Comparison of ENCODE assay signal across 1 cellular context in the genomic region with DNA sequence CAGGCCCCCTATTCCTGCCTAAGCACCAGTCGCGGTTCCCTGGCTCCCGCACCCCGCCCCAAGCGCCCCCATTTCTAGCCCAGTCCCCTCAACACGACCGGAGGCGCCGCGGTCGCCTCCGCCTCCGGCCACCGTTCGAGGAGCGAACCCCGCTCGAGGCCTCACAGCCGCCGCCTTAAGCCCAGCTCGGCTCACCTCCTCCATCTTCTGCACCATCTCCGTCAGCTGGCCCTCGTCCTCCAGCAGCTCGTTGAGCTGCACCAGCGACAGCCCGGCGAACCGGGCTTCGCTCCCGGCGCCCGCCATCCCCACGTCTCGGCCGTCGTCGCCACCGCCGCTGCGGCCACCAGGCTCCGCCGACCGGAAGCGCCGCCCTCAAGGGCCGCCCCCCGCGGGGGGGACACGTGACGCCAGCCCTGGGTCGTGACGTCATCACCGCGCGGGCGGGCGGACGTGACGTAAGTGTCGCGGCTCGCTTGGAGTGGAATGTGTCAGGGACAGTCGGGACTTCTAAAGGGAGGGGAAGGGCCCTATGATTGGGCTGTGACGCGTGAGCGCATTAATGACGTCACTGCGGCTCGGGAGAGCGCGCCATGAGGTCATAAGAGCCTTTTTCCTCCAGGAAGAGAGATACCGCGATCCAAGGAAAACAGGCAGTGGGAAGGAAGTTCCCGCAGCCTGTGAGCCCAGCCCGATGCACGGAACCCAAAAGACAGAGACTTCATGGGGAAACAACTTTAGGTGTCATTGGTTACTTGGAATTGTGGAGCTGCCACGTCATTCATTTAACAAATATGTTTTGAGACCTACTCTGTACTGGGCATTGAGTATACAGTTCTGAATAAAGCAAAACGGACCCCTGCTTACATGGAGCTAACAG.
TF ChIP-seq lines count a peak whose summit lies in the region.

TSS of gene VPS37B (minus strand) at position 368 of the 880 bp plus-strand sequence. CDS start at position 306, 62 bp downstream.

TF ChIP-seq in GM12878, 131 proteins besides CTCF, POLR2A, EP300 and RAD21 (continued from another document and continues in another):
- 0 out of 4 replicates have a peak, but pooled peaks of 1 of the 2 experiments have one; percentile 21 for TF ChIP-seq SRF (IDR thresholded peaks at IDR 0.05; ENCODE audit: low read depth in 2 of 2, low read length in 2 of 2)
- TF ChIP-seq TCF3 (IDR thresholded peaks at IDR 0.05; ENCODE audit: borderline replicate concordance, insufficient read depth, low read depth, low read length) = 0 out of 2 replicates have a peak, but pooled peaks have one; percentile 36
- TF ChIP-seq, protein P1, sequence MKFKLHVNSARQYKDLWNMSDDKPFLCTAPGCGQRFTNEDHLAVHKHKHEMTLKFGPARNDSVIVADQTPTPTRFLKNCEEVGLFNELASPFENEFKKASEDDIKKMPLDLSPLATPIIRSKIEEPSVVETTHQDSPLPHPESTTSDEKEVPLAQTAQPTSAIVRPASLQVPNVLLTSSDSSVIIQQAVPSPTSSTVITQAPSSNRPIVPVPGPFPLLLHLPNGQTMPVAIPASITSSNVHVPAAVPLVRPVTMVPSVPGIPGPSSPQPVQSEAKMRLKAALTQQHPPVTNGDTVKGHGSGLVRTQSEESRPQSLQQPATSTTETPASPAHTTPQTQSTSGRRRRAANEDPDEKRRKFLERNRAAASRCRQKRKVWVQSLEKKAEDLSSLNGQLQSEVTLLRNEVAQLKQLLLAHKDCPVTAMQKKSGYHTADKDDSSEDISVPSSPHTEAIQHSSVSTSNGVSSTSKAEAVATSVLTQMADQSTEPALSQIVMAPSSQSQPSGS (IDR thresholded peaks at IDR 0.05; ENCODE audit: low read length) = peak; percentile 98
- TF ChIP-seq SIX5 (IDR thresholded peaks at IDR 0.05; ENCODE audit: low read depth, low read length, severe bottlenecking) = no peak
- TF ChIP-seq TCF7 (IDR thresholded peaks at IDR 0.05; ENCODE audit: borderline replicate concordance) = no peak
- peak; percentile 73; the same call in 1 of the 2 replicates for TF ChIP-seq ZNF207 (IDR thresholded peaks at IDR 0.05; ENCODE audit: borderline replicate concordance)
- TF ChIP-seq TCF12 (IDR thresholded peaks at IDR 0.05; ENCODE audit: low read depth, low read length) = 0 out of 2 replicates have a peak, but pooled peaks have one; percentile 59
- TF ChIP-seq RUNX3 (IDR thresholded peaks at IDR 0.05; ENCODE audit: low read length) = peak; percentile 70
- TF ChIP-seq NR2C2 (IDR thresholded peaks at IDR 0.05; ENCODE audit: borderline replicate concordance, control insufficient read depth, insufficient read length, low read depth) = no peak
- TF ChIP-seq MTA2 (IDR thresholded peaks at IDR 0.05; ENCODE audit: low read depth) = 0 out of 2 replicates have a peak, but pooled peaks have one; percentile 35
- peak; percentile 23 for TF ChIP-seq SP1 (IDR thresholded peaks at IDR 0.05; ENCODE audit: low read depth, low read length)
- TF ChIP-seq CBX3 (IDR thresholded peaks at IDR 0.05; ENCODE audit: borderline replicate concordance, low read depth) = no peak
- TF ChIP-seq NR2C1 (IDR thresholded peaks at IDR 0.05) = no peak
- peak; percentile 97 for TF ChIP-seq LARP7 (IDR thresholded peaks at IDR 0.05)
- TF ChIP-seq PAX8 (IDR thresholded peaks at IDR 0.05) = no peak
- TF ChIP-seq TAF1 (IDR thresholded peaks at IDR 0.05; ENCODE audit: borderline replicate concordance, low read depth, low read length) = peak; percentile 73; the same call in 1 of the 2 replicates
- peak; percentile 96 for TF ChIP-seq USF1 (IDR thresholded peaks at IDR 0.05; ENCODE audit: borderline replicate concordance, extremely low read length, insufficient read depth, low read depth, low read length)
- TF ChIP-seq TARDBP (IDR thresholded peaks at IDR 0.05; ENCODE audit: borderline replicate concordance) = no peak
- peak; percentile 85 to 95; a peak in 3 of 4 replicates for TF ChIP-seq BHLHE40 (IDR thresholded peaks at IDR 0.05; ENCODE audit: borderline replicate concordance in 1 of 2, low read depth in 2 of 2, low read length in 1 of 2)
- TF ChIP-seq FOXK2 (IDR thresholded peaks at IDR 0.05) = no peak
- TF ChIP-seq SMARCA5 (IDR thresholded peaks at IDR 0.05) = peak; percentile 95
- no peak for TF ChIP-seq NFXL1 (IDR thresholded peaks at IDR 0.05; ENCODE audit: borderline replicate concordance)
- TF ChIP-seq CREM (IDR thresholded peaks at IDR 0.05; ENCODE audit: low read depth) = peak; percentile 100
- no peak for TF ChIP-seq HDAC6 (IDR thresholded peaks at IDR 0.05; ENCODE audit: unreplicated experiment)
- TF ChIP-seq PBX3 (IDR thresholded peaks at IDR 0.05; ENCODE audit: insufficient replicate concordance, low read depth, low read length) = no peak
- TF ChIP-seq ZNF217 (IDR thresholded peaks at IDR 0.05) = peak; percentile 91
- no peak for TF ChIP-seq ETV6 (conservative IDR thresholded peaks at IDR 0.05 in 1 of 2, IDR thresholded peaks at IDR 0.05 in 1 of 2; ENCODE audit: borderline replicate concordance in 1 of 2, low read depth in 1 of 2)
- TF ChIP-seq RB1 (IDR thresholded peaks at IDR 0.05; ENCODE audit: borderline replicate concordance) = peak; percentile 96; the same call in 1 of the 2 replicates
- TF ChIP-seq BCL11A (IDR thresholded peaks at IDR 0.05; ENCODE audit: low read depth, low read length) = no peak
- no peak; the same call in 1 of the 2 replicates for TF ChIP-seq RFX5 (IDR thresholded peaks at IDR 0.05; ENCODE audit: low read depth, low read length)
- TF ChIP-seq, protein P2, sequence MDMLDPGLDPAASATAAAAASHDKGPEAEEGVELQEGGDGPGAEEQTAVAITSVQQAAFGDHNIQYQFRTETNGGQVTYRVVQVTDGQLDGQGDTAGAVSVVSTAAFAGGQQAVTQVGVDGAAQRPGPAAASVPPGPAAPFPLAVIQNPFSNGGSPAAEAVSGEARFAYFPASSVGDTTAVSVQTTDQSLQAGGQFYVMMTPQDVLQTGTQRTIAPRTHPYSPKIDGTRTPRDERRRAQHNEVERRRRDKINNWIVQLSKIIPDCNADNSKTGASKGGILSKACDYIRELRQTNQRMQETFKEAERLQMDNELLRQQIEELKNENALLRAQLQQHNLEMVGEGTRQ (IDR thresholded peaks at IDR 0.05; ENCODE audit: borderline replicate concordance, low read depth, low read length) = peak; percentile 75
- TF ChIP-seq RBBP5 (conservative IDR thresholded peaks at IDR 0.05) = no peak
- no peak for TF ChIP-seq ASH2L (IDR thresholded peaks at IDR 0.05; ENCODE audit: borderline replicate concordance, low read depth)
- no peak; the same call in 1 of the 2 replicates for TF ChIP-seq HCFC1 (IDR thresholded peaks at IDR 0.05; ENCODE audit: low read length)
- no peak for TF ChIP-seq EZH2 (IDR thresholded peaks at IDR 0.05; ENCODE audit: borderline replicate concordance, control insufficient read depth, low read depth, low read length)
- no peak; the same call in 1 of the 2 replicates for TF ChIP-seq NFIC (IDR thresholded peaks at IDR 0.05; ENCODE audit: low read depth, low read length)
- 0 out of 2 replicates have a peak, but pooled peaks have one; percentile 26 for TF ChIP-seq CBFB (IDR thresholded peaks at IDR 0.05; ENCODE audit: low read depth)
- no peak for TF ChIP-seq KAT2A (conservative IDR thresholded peaks at IDR 0.05; ENCODE audit: control insufficient read depth, low read depth, low read length)
- TF ChIP-seq, protein P3, sequence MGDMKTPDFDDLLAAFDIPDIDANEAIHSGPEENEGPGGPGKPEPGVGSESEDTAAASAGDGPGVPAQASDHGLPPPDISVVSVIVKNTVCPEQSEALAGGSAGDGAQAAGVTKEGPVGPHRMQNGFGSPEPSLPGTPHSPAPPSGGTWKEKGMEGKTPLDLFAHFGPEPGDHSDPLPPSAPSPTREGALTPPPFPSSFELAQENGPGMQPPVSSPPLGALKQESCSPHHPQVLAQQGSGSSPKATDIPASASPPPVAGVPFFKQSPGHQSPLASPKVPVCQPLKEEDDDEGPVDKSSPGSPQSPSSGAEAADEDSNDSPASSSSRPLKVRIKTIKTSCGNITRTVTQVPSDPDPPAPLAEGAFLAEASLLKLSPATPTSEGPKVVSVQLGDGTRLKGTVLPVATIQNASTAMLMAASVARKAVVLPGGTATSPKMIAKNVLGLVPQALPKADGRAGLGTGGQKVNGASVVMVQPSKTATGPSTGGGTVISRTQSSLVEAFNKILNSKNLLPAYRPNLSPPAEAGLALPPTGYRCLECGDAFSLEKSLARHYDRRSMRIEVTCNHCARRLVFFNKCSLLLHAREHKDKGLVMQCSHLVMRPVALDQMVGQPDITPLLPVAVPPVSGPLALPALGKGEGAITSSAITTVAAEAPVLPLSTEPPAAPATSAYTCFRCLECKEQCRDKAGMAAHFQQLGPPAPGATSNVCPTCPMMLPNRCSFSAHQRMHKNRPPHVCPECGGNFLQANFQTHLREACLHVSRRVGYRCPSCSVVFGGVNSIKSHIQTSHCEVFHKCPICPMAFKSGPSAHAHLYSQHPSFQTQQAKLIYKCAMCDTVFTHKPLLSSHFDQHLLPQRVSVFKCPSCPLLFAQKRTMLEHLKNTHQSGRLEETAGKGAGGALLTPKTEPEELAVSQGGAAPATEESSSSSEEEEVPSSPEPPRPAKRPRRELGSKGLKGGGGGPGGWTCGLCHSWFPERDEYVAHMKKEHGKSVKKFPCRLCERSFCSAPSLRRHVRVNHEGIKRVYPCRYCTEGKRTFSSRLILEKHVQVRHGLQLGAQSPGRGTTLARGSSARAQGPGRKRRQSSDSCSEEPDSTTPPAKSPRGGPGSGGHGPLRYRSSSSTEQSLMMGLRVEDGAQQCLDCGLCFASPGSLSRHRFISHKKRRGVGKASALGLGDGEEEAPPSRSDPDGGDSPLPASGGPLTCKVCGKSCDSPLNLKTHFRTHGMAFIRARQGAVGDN (IDR thresholded peaks at IDR 0.05) = peak; percentile 86
- TF ChIP-seq TBL1XR1 (IDR thresholded peaks at IDR 0.05; ENCODE audit: low read depth, low read length) = peak; percentile 56; the same call in 1 of the 2 replicates
- TF ChIP-seq KLF5 (IDR thresholded peaks at IDR 0.05; ENCODE audit: partially characterized antibody) = peak; percentile 90
- peak in 1 of 2 experiments; percentile 85; a peak in 2 of 3 replicates for TF ChIP-seq EGR1 (IDR thresholded peaks at IDR 0.05; ENCODE audit: borderline replicate concordance in 1 of 2, low read depth in 2 of 2, low read length in 2 of 2)
- no peak for TF ChIP-seq SUPT20H (IDR thresholded peaks at IDR 0.05; ENCODE audit: borderline replicate concordance, control insufficient read depth, low read depth, low read length)
- peak; percentile 75 for TF ChIP-seq POLR2AphosphoS5 (IDR thresholded peaks at IDR 0.05; ENCODE audit: low read length)
- no peak for TF ChIP-seq HDAC2 (IDR thresholded peaks at IDR 0.05)
- peak; percentile 48 for TF ChIP-seq SKIL (IDR thresholded peaks at IDR 0.05; ENCODE audit: low read depth, poor library complexity, severe bottlenecking)
- TF ChIP-seq ELK1 (IDR thresholded peaks at IDR 0.05; ENCODE audit: low read depth, low read length) = peak; percentile 87
- no peak for TF ChIP-seq MYC (IDR thresholded peaks at IDR 0.05; ENCODE audit: insufficient read depth, insufficient read length, insufficient replicate concordance, low read length, severe bottlenecking)
- peak; percentile 95 for TF ChIP-seq BACH1 (IDR thresholded peaks at IDR 0.05; ENCODE audit: borderline replicate concordance)
- TF ChIP-seq POU2F2 (IDR thresholded peaks at IDR 0.05; ENCODE audit: borderline replicate concordance, low read depth, low read length) = no peak
- TF ChIP-seq NR2F1 (conservative IDR thresholded peaks at IDR 0.05) = peak; percentile 72
- no peak for TF ChIP-seq BCL3 (IDR thresholded peaks at IDR 0.05; ENCODE audit: borderline replicate concordance, insufficient read depth, low read depth, low read length, poor library complexity, severe bottlenecking)
- no peak for TF ChIP-seq ZNF274 (IDR thresholded peaks at IDR 0.05; ENCODE audit: insufficient read depth, insufficient read length)
